ENCODE assay signal across 1 cellular context in the genomic region with DNA sequence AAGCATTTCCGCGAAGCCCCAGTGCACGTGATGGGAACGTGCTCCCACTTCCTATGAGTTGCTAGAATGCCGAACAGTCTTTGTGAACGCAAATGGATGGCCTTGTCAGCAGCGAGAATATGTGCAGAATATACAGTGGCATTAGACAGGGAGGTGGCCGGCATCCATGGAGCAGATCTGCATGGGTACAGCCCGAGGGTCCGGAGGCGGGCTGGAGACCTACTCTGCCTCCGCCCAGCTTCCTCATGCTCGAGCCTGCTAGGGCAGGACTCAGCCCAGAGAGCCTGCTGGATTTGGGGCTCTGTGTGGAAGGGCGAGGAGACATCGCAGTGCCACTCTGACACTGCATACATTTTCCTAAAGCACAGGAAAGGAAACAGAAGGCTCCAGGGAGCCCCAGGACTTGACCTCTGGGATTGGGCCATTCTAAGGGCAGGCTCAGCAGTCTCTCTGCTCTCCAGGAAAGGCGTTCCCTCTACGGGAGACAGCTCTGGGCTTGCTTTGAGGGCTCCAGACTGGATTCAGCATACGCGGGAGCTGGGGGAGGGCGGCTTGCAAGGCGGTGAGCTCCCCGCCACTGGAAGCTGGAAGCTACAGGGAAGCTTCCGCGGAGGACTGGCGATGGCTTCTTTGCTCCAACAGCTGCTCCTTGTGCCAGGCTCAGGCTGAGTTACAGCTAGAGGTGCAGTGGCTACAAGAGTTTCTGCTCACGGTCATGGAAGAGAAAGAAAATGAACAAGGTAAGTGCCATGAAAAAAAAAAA.
TF ChIP-seq lines count a peak whose summit lies in the region.

No MANE protein-coding gene starts in this region.

TF ChIP-seq in GM23338, 12 proteins besides CTCF, POLR2A, EP300 and RAD21 (continued from another document):
- TF ChIP-seq, protein P1, sequence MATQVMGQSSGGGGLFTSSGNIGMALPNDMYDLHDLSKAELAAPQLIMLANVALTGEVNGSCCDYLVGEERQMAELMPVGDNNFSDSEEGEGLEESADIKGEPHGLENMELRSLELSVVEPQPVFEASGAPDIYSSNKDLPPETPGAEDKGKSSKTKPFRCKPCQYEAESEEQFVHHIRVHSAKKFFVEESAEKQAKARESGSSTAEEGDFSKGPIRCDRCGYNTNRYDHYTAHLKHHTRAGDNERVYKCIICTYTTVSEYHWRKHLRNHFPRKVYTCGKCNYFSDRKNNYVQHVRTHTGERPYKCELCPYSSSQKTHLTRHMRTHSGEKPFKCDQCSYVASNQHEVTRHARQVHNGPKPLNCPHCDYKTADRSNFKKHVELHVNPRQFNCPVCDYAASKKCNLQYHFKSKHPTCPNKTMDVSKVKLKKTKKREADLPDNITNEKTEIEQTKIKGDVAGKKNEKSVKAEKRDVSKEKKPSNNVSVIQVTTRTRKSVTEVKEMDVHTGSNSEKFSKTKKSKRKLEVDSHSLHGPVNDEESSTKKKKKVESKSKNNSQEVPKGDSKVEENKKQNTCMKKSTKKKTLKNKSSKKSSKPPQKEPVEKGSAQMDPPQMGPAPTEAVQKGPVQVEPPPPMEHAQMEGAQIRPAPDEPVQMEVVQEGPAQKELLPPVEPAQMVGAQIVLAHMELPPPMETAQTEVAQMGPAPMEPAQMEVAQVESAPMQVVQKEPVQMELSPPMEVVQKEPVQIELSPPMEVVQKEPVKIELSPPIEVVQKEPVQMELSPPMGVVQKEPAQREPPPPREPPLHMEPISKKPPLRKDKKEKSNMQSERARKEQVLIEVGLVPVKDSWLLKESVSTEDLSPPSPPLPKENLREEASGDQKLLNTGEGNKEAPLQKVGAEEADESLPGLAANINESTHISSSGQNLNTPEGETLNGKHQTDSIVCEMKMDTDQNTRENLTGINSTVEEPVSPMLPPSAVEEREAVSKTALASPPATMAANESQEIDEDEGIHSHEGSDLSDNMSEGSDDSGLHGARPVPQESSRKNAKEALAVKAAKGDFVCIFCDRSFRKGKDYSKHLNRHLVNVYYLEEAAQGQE (IDR thresholded peaks at IDR 0.05; ENCODE audit: unreplicated experiment) = no peak
- TF ChIP-seq, protein P2, sequence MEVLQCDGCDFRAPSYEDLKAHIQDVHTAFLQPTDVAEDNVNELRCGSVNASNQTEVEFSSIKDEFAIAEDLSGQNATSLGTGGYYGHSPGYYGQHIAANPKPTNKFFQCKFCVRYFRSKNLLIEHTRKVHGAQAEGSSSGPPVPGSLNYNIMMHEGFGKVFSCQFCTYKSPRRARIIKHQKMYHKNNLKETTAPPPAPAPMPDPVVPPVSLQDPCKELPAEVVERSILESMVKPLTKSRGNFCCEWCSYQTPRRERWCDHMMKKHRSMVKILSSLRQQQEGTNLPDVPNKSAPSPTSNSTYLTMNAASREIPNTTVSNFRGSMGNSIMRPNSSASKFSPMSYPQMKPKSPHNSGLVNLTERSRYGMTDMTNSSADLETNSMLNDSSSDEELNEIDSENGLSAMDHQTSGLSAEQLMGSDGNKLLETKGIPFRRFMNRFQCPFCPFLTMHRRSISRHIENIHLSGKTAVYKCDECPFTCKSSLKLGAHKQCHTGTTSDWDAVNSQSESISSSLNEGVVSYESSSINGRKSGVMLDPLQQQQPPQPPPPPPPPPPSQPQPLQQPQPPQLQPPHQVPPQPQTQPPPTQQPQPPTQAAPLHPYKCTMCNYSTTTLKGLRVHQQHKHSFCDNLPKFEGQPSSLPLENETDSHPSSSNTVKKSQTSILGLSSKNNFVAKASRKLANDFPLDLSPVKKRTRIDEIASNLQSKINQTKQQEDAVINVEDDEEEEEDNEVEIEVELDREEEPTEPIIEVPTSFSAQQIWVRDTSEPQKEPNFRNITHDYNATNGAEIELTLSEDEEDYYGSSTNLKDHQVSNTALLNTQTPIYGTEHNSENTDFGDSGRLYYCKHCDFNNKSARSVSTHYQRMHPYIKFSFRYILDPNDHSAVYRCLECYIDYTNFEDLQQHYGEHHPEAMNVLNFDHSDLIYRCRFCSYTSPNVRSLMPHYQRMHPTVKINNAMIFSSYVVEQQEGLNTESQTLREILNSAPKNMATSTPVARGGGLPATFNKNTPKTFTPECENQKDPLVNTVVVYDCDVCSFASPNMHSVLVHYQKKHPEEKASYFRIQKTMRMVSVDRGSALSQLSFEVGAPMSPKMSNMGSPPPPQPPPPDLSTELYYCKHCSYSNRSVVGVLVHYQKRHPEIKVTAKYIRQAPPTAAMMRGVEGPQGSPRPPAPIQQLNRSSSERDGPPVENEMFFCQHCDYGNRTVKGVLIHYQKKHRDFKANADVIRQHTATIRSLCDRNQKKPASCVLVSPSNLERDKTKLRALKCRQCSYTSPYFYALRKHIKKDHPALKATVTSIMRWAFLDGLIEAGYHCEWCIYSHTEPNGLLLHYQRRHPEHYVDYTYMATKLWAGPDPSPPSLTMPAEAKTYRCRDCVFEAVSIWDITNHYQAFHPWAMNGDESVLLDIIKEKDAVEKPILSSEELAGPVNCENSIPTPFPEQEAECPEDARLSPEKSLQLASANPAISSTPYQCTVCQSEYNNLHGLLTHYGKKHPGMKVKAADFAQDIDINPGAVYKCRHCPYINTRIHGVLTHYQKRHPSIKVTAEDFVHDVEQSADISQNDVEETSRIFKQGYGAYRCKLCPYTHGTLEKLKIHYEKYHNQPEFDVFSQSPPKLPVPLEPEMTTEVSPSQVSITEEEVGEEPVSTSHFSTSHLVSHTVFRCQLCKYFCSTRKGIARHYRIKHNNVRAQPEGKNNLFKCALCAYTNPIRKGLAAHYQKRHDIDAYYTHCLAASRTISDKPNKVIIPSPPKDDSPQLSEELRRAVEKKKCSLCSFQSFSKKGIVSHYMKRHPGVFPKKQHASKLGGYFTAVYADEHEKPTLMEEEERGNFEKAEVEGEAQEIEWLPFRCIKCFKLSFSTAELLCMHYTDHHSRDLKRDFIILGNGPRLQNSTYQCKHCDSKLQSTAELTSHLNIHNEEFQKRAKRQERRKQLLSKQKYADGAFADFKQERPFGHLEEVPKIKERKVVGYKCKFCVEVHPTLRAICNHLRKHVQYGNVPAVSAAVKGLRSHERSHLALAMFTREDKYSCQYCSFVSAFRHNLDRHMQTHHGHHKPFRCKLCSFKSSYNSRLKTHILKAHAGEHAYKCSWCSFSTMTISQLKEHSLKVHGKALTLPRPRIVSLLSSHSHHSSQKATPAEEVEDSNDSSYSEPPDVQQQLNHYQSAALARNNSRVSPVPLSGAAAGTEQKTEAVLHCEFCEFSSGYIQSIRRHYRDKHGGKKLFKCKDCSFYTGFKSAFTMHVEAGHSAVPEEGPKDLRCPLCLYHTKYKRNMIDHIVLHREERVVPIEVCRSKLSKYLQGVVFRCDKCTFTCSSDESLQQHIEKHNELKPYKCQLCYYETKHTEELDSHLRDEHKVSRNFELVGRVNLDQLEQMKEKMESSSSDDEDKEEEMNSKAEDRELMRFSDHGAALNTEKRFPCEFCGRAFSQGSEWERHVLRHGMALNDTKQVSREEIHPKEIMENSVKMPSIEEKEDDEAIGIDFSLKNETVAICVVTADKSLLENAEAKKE (CRISPR knock-in tag; IDR thresholded peaks at IDR 0.05) = no peak
- TF ChIP-seq, protein P3, sequence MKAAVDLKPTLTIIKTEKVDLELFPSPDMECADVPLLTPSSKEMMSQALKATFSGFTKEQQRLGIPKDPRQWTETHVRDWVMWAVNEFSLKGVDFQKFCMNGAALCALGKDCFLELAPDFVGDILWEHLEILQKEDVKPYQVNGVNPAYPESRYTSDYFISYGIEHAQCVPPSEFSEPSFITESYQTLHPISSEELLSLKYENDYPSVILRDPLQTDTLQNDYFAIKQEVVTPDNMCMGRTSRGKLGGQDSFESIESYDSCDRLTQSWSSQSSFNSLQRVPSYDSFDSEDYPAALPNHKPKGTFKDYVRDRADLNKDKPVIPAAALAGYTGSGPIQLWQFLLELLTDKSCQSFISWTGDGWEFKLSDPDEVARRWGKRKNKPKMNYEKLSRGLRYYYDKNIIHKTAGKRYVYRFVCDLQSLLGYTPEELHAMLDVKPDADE (IDR thresholded peaks at IDR 0.05) = no peak
- TF ChIP-seq NANOG (IDR thresholded peaks at IDR 0.05; ENCODE audit: borderline replicate concordance) (no peak), ZNF331 (CRISPR knock-in tag; IDR thresholded peaks at IDR 0.05; ENCODE audit: low read depth) (no peak)
TF ChIP-seq in GM23338: peak in this region for 0.
